ENCODE assay signal across 8 cellular contexts in genomic region chr10:94545277-94546057, GRCh38. TPM values are rescaled to one million over a fixed set of nuclear protein-coding genes. Genes with fewer than 3 reads are reported as not detected.
DNase-seq lines count a peak whose midpoint lies in the region; ATAC-seq and TF ChIP-seq lines count a peak whose summit lies in the region.

Gene HELLS, plus strand, starts transcription at chr10:94545788. Its CDS starts 134 bp downstream, at chr10:94545922.

- peak; percentile 74 for ATAC-seq in GM21723 (IDR thresholded peaks at IDR 0.05; ENCODE audit: unreplicated experiment)
- peak; percentile 75 for ATAC-seq in naive thymus-derived CD4-positive, alpha-beta T cell
- peak; percentile 88 for ATAC-seq in stimulated activated effector memory CD8-positive, alpha-beta T cell treated with anti-CD3 and anti-CD28 coated beads, Interleukin-12 subunit alpha, Interleukin-12 subunit beta, amount 100 ng/mL, for 72 hours

- peaks cover 0 to 3% (median 0%) of the 10 kb centered on the region in 11 donors for H3K9me3 Mint-ChIP-seq in naive thymus-derived CD4-positive, alpha-beta T cell
- peaks cover 3% of the 10 kb centered on the region for H3K9me3 Mint-ChIP-seq in stimulated activated effector memory CD8-positive, alpha-beta T cell treated with anti-CD3 and anti-CD28 coated beads, Interleukin-12 subunit alpha, Interleukin-12 subunit beta, amount 100 ng/mL, for 72 hours

- peak within 1 kb of the TSS; percentile 75 to 97 (median 87) for H3K27ac Mint-ChIP-seq in naive thymus-derived CD4-positive, alpha-beta T cell
- H3K27ac Mint-ChIP-seq in stimulated activated effector memory CD8-positive, alpha-beta T cell treated with anti-CD3 and anti-CD28 coated beads, Interleukin-12 subunit alpha, Interleukin-12 subunit beta, amount 100 ng/mL, for 72 hours, result peak within 1 kb of the TSS; percentile 99

- peaks cover 15 to 32% (median 26%) of the 10 kb centered on the region in 7 donors for H3K4me1 Mint-ChIP-seq in naive thymus-derived CD4-positive, alpha-beta T cell
- peaks cover 31% of the 10 kb centered on the region for H3K4me1 Mint-ChIP-seq in stimulated activated effector memory CD8-positive, alpha-beta T cell treated with anti-CD3 and anti-CD28 coated beads, Interleukin-12 subunit alpha, Interleukin-12 subunit beta, amount 100 ng/mL, for 72 hours

- CTCF ChIA-PET in naive thymus-derived CD4-positive, alpha-beta T cell (lab: Charles Lee), result no interaction called here

- DNase-seq in DMS79 treated with DMSO at 0.1 percent for 48 hours (lab: John Stamatoyannopoulos, UW), result peak; percentile 55
- DNase-seq in Jurkat, Clone E6-1 (ENCODE audit: low read depth, low spot score), result peak; percentile 82
- peak; percentile 90 to 91 for DNase-seq in activated T-cell treated with anti-CD3 and anti-CD28 coated beads, Interleukin-2, amount 50 U/mL, for 48 hours
- DNase-seq in fibroblast of gingiva (ENCODE audit: low read depth), result peak; percentile 76
- peak; percentile 30 to 76 (median 63) for DNase-seq in naive thymus-derived CD4-positive, alpha-beta T cell
- DNase-seq in stimulated activated effector memory CD8-positive, alpha-beta T cell treated with anti-CD3 and anti-CD28 coated beads, Interleukin-12 subunit alpha, Interleukin-12 subunit beta, amount 100 ng/mL, for 72 hours (ENCODE audit: low spot score in 2 of 2), result peak; percentile 61 to 86

- intact Hi-C loops in naive thymus-derived CD4-positive, alpha-beta T cell (cut with micrococcal nuclease), result loop anchor here (2.0 to 10.0 kb wide), 9 partner anchors 143 to 1701 kb away; partner anchors contain the start of genes CC2D2B (in 2 of the 2), FRA10AC1 (in 2 of the 2), NOC3L (in 2 of the 2) and EXOC6 (in 1 of the 2)

- peaks cover 3 to 8% of the 10 kb centered on the region in 2 donors for H3K4me1 ChIP-seq in naive thymus-derived CD4-positive, alpha-beta T cell (ENCODE audit: control insufficient read depth in 2 of 2, insufficient read depth in 2 of 2, low read length in 2 of 2)

- H3K4me3 Mint-ChIP-seq in naive thymus-derived CD4-positive, alpha-beta T cell, result peak within 1 kb of the TSS; percentile 89 to 97 (median 94)
- H3K4me3 Mint-ChIP-seq in stimulated activated effector memory CD8-positive, alpha-beta T cell treated with anti-CD3 and anti-CD28 coated beads, Interleukin-12 subunit alpha, Interleukin-12 subunit beta, amount 100 ng/mL, for 72 hours, result peak within 1 kb of the TSS; percentile 99

- peaks cover 0 to 28% (median 10%) of the 10 kb centered on the region in 5 donors for H3K27me3 Mint-ChIP-seq in naive thymus-derived CD4-positive, alpha-beta T cell

- POLR2A ChIA-PET in naive thymus-derived CD4-positive, alpha-beta T cell (lab: Charles Lee), result no interaction called here

- peaks cover 0 to 5% (median 0%) of the 10 kb centered on the region in 3 experiments for H3K36me3 ChIP-seq in naive thymus-derived CD4-positive, alpha-beta T cell (ENCODE audit: control insufficient read depth in 2 of 3, insufficient read depth in 3 of 3, low read length in 3 of 3)

- H3K9me3 ChIP-seq in naive thymus-derived CD4-positive, alpha-beta T cell (ENCODE audit: control insufficient read depth in 2 of 3, low read length in 3 of 3), result no peaks in the 10 kb centered on the region

- H3K36me3 Mint-ChIP-seq in naive thymus-derived CD4-positive, alpha-beta T cell, result peaks cover 0 to 7% (median 3%) of the 10 kb centered on the region in 5 donors
- H3K36me3 Mint-ChIP-seq in stimulated activated effector memory CD8-positive, alpha-beta T cell treated with anti-CD3 and anti-CD28 coated beads, Interleukin-12 subunit alpha, Interleukin-12 subunit beta, amount 100 ng/mL, for 72 hours, result peaks cover 49% of the 10 kb centered on the region

- peak within 1 kb of the TSS; percentile 63 for H3K27ac ChIP-seq in naive thymus-derived CD4-positive, alpha-beta T cell (ENCODE audit: low read depth, low read length)

- no peaks in the 10 kb centered on the region for H3K27me3 ChIP-seq in naive thymus-derived CD4-positive, alpha-beta T cell (ENCODE audit: control insufficient read depth in 2 of 2, insufficient read depth in 2 of 2, low read length in 2 of 2)

- peak within 1 kb of the TSS; percentile 82 for H3K4me3 ChIP-seq in Jurkat, Clone E6-1 (ENCODE audit: low read length)
- H3K4me3 ChIP-seq in naive thymus-derived CD4-positive, alpha-beta T cell (ENCODE audit: low read length), result peak within 1 kb of the TSS; percentile 71

TF ChIP-seq in PFSK-1, 5 proteins besides CTCF, POLR2A, EP300 and RAD21:
- TF ChIP-seq FOXP2 (optimal IDR thresholded peaks at IDR 0.05; ENCODE audit: borderline replicate concordance, extremely low read depth, extremely low read length, insufficient read depth), result no peak
- peak; percentile 70; the same call in 1 of the 2 replicates for TF ChIP-seq SIN3A (IDR thresholded peaks at IDR 0.05; ENCODE audit: borderline replicate concordance, insufficient read depth, low read length)
- 0 out of 2 replicates have a peak, but pooled peaks have one; percentile 56 for TF ChIP-seq TAF1 (IDR thresholded peaks at IDR 0.05; ENCODE audit: borderline replicate concordance, insufficient read depth, low read length)
- TF ChIP-seq, protein P1, sequence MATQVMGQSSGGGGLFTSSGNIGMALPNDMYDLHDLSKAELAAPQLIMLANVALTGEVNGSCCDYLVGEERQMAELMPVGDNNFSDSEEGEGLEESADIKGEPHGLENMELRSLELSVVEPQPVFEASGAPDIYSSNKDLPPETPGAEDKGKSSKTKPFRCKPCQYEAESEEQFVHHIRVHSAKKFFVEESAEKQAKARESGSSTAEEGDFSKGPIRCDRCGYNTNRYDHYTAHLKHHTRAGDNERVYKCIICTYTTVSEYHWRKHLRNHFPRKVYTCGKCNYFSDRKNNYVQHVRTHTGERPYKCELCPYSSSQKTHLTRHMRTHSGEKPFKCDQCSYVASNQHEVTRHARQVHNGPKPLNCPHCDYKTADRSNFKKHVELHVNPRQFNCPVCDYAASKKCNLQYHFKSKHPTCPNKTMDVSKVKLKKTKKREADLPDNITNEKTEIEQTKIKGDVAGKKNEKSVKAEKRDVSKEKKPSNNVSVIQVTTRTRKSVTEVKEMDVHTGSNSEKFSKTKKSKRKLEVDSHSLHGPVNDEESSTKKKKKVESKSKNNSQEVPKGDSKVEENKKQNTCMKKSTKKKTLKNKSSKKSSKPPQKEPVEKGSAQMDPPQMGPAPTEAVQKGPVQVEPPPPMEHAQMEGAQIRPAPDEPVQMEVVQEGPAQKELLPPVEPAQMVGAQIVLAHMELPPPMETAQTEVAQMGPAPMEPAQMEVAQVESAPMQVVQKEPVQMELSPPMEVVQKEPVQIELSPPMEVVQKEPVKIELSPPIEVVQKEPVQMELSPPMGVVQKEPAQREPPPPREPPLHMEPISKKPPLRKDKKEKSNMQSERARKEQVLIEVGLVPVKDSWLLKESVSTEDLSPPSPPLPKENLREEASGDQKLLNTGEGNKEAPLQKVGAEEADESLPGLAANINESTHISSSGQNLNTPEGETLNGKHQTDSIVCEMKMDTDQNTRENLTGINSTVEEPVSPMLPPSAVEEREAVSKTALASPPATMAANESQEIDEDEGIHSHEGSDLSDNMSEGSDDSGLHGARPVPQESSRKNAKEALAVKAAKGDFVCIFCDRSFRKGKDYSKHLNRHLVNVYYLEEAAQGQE (IDR thresholded peaks at IDR 0.05; ENCODE audit: insufficient read depth in 1 of 2, low read depth in 2 of 2, low read length in 2 of 2), result 0 out of 4 replicates have a peak, but pooled peaks of 1 of the 2 experiments have one; percentile 4
- 0 out of 2 replicates have a peak, but pooled peaks have one; percentile 55 for TF ChIP-seq POLR2AphosphoS5 (IDR thresholded peaks at IDR 0.05; ENCODE audit: low read depth, low read length)

RNA-seq across cellular contexts. Expression of gene HELLS, which starts in this region (rescaled TPM):
- polyA plus RNA-seq in Jurkat, Clone E6-1 (2012; ENCODE audit: insufficient read depth, insufficient read length), result 28.7 TPM
- 5.4 TPM for polyA plus RNA-seq in PFSK-1 (2012; ENCODE audit: insufficient read length, low read depth)
- 100 to 1,000 TPM in 1 of 5 experiments, 1 to 10 TPM in 4; 5.4 to 107 (median 7.4) TPM for total RNA-seq in naive thymus-derived CD4-positive, alpha-beta T cell
- polyA plus RNA-seq in naive thymus-derived CD4-positive, alpha-beta T cell, result 1 to 10 TPM; 2.7 to 7.5 TPM

Comparison
In these comparisons a context has a peak if more than half of its experiments do, and no peak if none do; other contexts are left out.
1. Peak in every context shown above with its lines: DNase-seq, ATAC-seq, H3K4me3 ChIP-seq and H3K27ac ChIP-seq.